23 cellular contexts compared by ENCODE assay signal in genomic region chr13:110700186-110700585, GRCh38.
"Had no signal": no experiment of that assay in that cellular context is flagged by ENCODE, and none has a peak within 500 bp of the region (broad histone marks: within the 10 kb centered on the region; RNA-seq: fewer than 3 reads in every experiment).

No MANE protein-coding gene starts in this region.

- H3K4me2 ChIP-seq: hepatocyte had no signal

- H3K4me3 Mint-ChIP-seq: endodermal cell; memory B cell; natural killer cell treated with Interleukin-12 subunit alpha and Interleukin-12 subunit beta and Interleukin-15 and Interleukin-18, amount 100 ng/mL, for 72 hours; stimulated activated effector memory CD8-positive, alpha-beta T cell treated with anti-CD3 and anti-CD28 coated beads, Interleukin-12 subunit alpha, Interleukin-12 subunit beta, amount 100 ng/mL, for 72 hours; type B pancreatic cell had no signal

- H3K36me3 ChIP-seq: colonic mucosa, uterus had no signal

- H3K9me3 Mint-ChIP-seq: endodermal cell; memory B cell; natural killer cell treated with Interleukin-12 subunit alpha and Interleukin-12 subunit beta and Interleukin-15 and Interleukin-18, amount 100 ng/mL, for 72 hours; stimulated activated effector memory CD8-positive, alpha-beta T cell treated with anti-CD3 and anti-CD28 coated beads, Interleukin-12 subunit alpha, Interleukin-12 subunit beta, amount 100 ng/mL, for 72 hours; type B pancreatic cell had no signal

- H3K4me1 ChIP-seq: colonic mucosa had no signal

- H2AFZ ChIP-seq: hepatocyte had no signal

- ATAC-seq: foreskin keratinocyte; stimulated activated effector memory CD8-positive, alpha-beta T cell treated with anti-CD3 and anti-CD28 coated beads, Interleukin-12 subunit alpha, Interleukin-12 subunit beta, amount 100 ng/mL, for 72 hours; stimulated activated naive CD8-positive, alpha-beta T cell treated with anti-CD3 and anti-CD28 coated beads, Interleukin-15, Interleukin-2, amounts not matched to agents 100 U/mL and 50 U/mL, for 24 hours had no signal

- DNase-seq: colonic mucosa; effector CD4-positive, alpha-beta T cell; endodermal cell; erythroblast; foreskin keratinocyte; kidney; left cardiac atrium; left ventricle myocardium inferior; lower lobe of right lung; midbrain; small intestine; stimulated activated CD4-positive, alpha-beta T cell treated with anti-CD3 and anti-CD28 coated beads, Interleukin-2, amount 100 ng/mL, for 48 hours; stimulated activated CD8-positive, alpha-beta memory T cell treated with anti-CD3 and anti-CD28 coated beads, Interleukin-4, amount 100 ng/mL, for 48 hours; stimulated activated naive CD8-positive, alpha-beta T cell treated with anti-CD3 and anti-CD28 coated beads, Interleukin-15, Interleukin-2, amounts not matched to agents 100 U/mL and 50 U/mL, for 24 hours; thyroid gland; uterus had no signal

- H3K4me3 ChIP-seq: colonic mucosa, hepatocyte, left ventricle myocardium inferior, lower lobe of right lung, right atrium auricular region, suprapubic skin, thyroid gland, uterus had no signal

- H3K27ac Mint-ChIP-seq: endodermal cell; natural killer cell treated with Interleukin-12 subunit alpha and Interleukin-12 subunit beta and Interleukin-15 and Interleukin-18, amount 100 ng/mL, for 72 hours; type B pancreatic cell had no signal

- H3K9me3 ChIP-seq: colonic mucosa, left ventricle myocardium inferior, lower lobe of right lung, right atrium auricular region, suprapubic skin, thyroid gland, uterus had no signal

- H3K27ac ChIP-seq: colonic mucosa, foreskin keratinocyte, hepatocyte, left ventricle myocardium inferior, right atrium auricular region, suprapubic skin, thyroid gland, uterus had no signal

- H3K27me3 ChIP-seq: colonic mucosa, foreskin keratinocyte, hepatocyte, right atrium auricular region, suprapubic skin, thyroid gland, uterus had no signal

- H3K27me3 Mint-ChIP-seq: memory B cell; natural killer cell treated with Interleukin-12 subunit alpha and Interleukin-12 subunit beta and Interleukin-15 and Interleukin-18, amount 100 ng/mL, for 72 hours; type B pancreatic cell had no signal
